ENCODE assay signal across 12 cellular contexts in genomic region chr10:100715445-100716385, GRCh38. TPM values are rescaled to one million over a fixed set of nuclear protein-coding genes. Genes with fewer than 3 reads are reported as not detected.
DNase-seq lines count a peak whose midpoint lies in the region; ATAC-seq, FAIRE-seq and TF ChIP-seq lines count a peak whose summit lies in the region.
"Had no signal": no experiment of that assay in that cellular context is flagged by ENCODE, and none has a peak within 500 bp of the region (broad histone marks: within the 10 kb centered on the region; RNA-seq: fewer than 3 reads in every experiment).

No MANE protein-coding gene starts in this region.

- H3K9ac ChIP-seq in HUES6 (ENCODE audit: low read length): no peak overlapping the region
- no peak overlapping the region for H3K9ac ChIP-seq in kidney (ENCODE audit: low read length in 2 of 2)

- H3K27ac Mint-ChIP-seq in activated naive CD8-positive, alpha-beta T cell treated with anti-CD3 and anti-CD28 coated beads, Interleukin-2, amount 10 ng/mL, durations not matched to agents 7 days and 5 days: no peak overlapping the region

- peaks cover 100% of the 10 kb centered on the region for H3K27me3 ChIP-seq in HUES6 (ENCODE audit: control insufficient read depth, insufficient read depth, low read length)
- H3K27me3 ChIP-seq in sigmoid colon: peaks cover 34 to 93% (median 59%) of the 10 kb centered on the region in 3 donors

- no peak for TF ChIP-seq POLR2A in sigmoid colon (IDR thresholded peaks at IDR 0.05)

- POLR2A ChIA-PET in activated naive CD8-positive, alpha-beta T cell treated with anti-CD3 and anti-CD28 coated beads, Interleukin-2, amount 10 ng/mL, durations not matched to agents 7 days and 5 days (lab: Charles Lee): no interaction called here

- no peak for TF ChIP-seq EP300 in sigmoid colon (IDR thresholded peaks at IDR 0.05)

- no peak for DNase-seq in activated naive CD8-positive, alpha-beta T cell treated with anti-CD3 and anti-CD28 coated beads, Interleukin-2, amount 10 ng/mL, durations not matched to agents 7 days and 5 days
- DNase-seq in kidney (peak; percentile 47), sigmoid colon (peak; percentile 32), GDM1 (lab: John Stamatoyannopoulos, UW) (no peak), RCC 7860 (ENCODE audit: low spot score) (no peak), foreskin melanocyte (no peak)
- DNase-seq: activated CD4-positive, alpha-beta T cell treated with anti-CD3 and anti-CD28 coated beads, Interleukin-2, amount 50 U/mL, for 4 hours; NCI-H524 had no signal

- H3K27ac ChIP-seq in HUES6 (ENCODE audit: low read depth, low read length) (no peak overlapping the region), kidney (ENCODE audit: low read depth in 2 of 2, low read length in 2 of 2) (no peak overlapping the region), sigmoid colon (no peak overlapping the region)
- H3K27ac ChIP-seq: neutrophil had no signal

- H3K9me3 ChIP-seq in HUES6 (ENCODE audit: control insufficient read depth, insufficient read depth, low read depth, low read length) (no peaks in the 10 kb centered on the region), kidney (ENCODE audit: control insufficient read depth in 1 of 2, low read length in 2 of 2) (no peaks in the 10 kb centered on the region), sigmoid colon (peaks cover 0 to 2% (median 0%) of the 10 kb centered on the region in 4 donors)
- H3K9me3 ChIP-seq: neutrophil had no signal

- H3K4me1 ChIP-seq in HUES6 (ENCODE audit: control insufficient read depth, insufficient read depth, low read length) (no peaks in the 10 kb centered on the region), kidney (ENCODE audit: control insufficient read depth in 1 of 2, insufficient read depth in 1 of 2, low read depth in 1 of 2, low read length in 2 of 2) (no peaks in the 10 kb centered on the region), sigmoid colon (peaks cover 0 to 17% (median 15%) of the 10 kb centered on the region in 4 donors)

- 6% methylated on average over 66 of the region's 66 CpGs for WGBS in sigmoid colon, 2 donors

- H3K4me3 ChIP-seq in HUES6 (ENCODE audit: low read depth, low read length): peak overlapping the region; percentile 48
- H3K4me3 ChIP-seq in kidney (ENCODE audit: low read length in 2 of 2): no peak overlapping the region
- H3K4me3 ChIP-seq in sigmoid colon: peak overlapping the region in 3 of 4 donors; percentile 27 to 36 (median 34)

- no peak for TF ChIP-seq CTCF in kidney (IDR thresholded peaks at IDR 0.05; ENCODE audit: borderline replicate concordance, extremely low read depth, insufficient read depth)
- TF ChIP-seq CTCF in sigmoid colon (IDR thresholded peaks at IDR 0.05): no peak

- H3K4me3 Mint-ChIP-seq in activated naive CD8-positive, alpha-beta T cell treated with anti-CD3 and anti-CD28 coated beads, Interleukin-2, amount 10 ng/mL, durations not matched to agents 7 days and 5 days: peak overlapping the region; percentile 55

- H3K36me3 Mint-ChIP-seq in activated naive CD8-positive, alpha-beta T cell treated with anti-CD3 and anti-CD28 coated beads, Interleukin-2, amount 10 ng/mL, durations not matched to agents 7 days and 5 days: peaks cover 2% of the 10 kb centered on the region

- no peaks in the 10 kb centered on the region for H3K9me3 Mint-ChIP-seq in activated naive CD8-positive, alpha-beta T cell treated with anti-CD3 and anti-CD28 coated beads, Interleukin-2, amount 10 ng/mL, durations not matched to agents 7 days and 5 days

- ATAC-seq in activated naive CD8-positive, alpha-beta T cell treated with anti-CD3 and anti-CD28 coated beads, Interleukin-2, amount 10 ng/mL, durations not matched to agents 7 days and 5 days (ENCODE audit: low read depth): no peak
- no peak for ATAC-seq in HG02885 (IDR thresholded peaks at IDR 0.05; ENCODE audit: poor library complexity, unreplicated experiment)

- FAIRE-seq in kidney (lab: Jason Lieb, UNC): no peak
- FAIRE-seq in RCC 7860 (lab: Jason Lieb, UNC): no peak

- H3K4me1 Mint-ChIP-seq in activated naive CD8-positive, alpha-beta T cell treated with anti-CD3 and anti-CD28 coated beads, Interleukin-2, amount 10 ng/mL, durations not matched to agents 7 days and 5 days: peaks cover 8% of the 10 kb centered on the region

- H3K36me3 ChIP-seq in HUES6 (ENCODE audit: control insufficient read depth, insufficient read depth, low read length): no peaks in the 10 kb centered on the region
- H3K36me3 ChIP-seq in kidney (ENCODE audit: control insufficient read depth in 1 of 2, insufficient read depth in 2 of 2, low read length in 2 of 2): no peaks in the 10 kb centered on the region
- H3K36me3 ChIP-seq in sigmoid colon: no peaks in the 10 kb centered on the region
- H3K36me3 ChIP-seq: neutrophil had no signal

- peaks cover 87% of the 10 kb centered on the region for H3K27me3 Mint-ChIP-seq in activated naive CD8-positive, alpha-beta T cell treated with anti-CD3 and anti-CD28 coated beads, Interleukin-2, amount 10 ng/mL, durations not matched to agents 7 days and 5 days

- intact Hi-C loops in kidney (cut with DNase I) (no loop called here), sigmoid colon (cut with DNase I) (no loop called here)

RNA-seq across cellular contexts. Expression of gene PAX2, which starts 29.7 kb away (rescaled TPM):
- not detected for total RNA-seq in activated naive CD8-positive, alpha-beta T cell treated with anti-CD3 and anti-CD28 coated beads, Interleukin-2, amount 10 ng/mL, durations not matched to agents 7 days and 5 days
- total RNA-seq in kidney (102 TPM), sigmoid colon (not detected)
- polyA plus RNA-seq in kidney (ENCODE audit: insufficient read depth, low read depth, low replicate concordance) (28.3 TPM), sigmoid colon (not detected)
- total RNA-seq: SK-MEL-5 had no signal

Comparison
In these comparisons a context has a peak if more than half of its experiments do, and no peak if none do; other contexts are left out.
1. H3K4me3 ChIP-seq: peak in HUES6 (single experiment) and sigmoid colon (3 of 4); none in kidney (0 of 2).
2. DNase-seq: peak in kidney (single experiment) and sigmoid colon (single experiment); none in activated naive CD8-positive, alpha-beta T cell treated with anti-CD3 and anti-CD28 coated beads, Interleukin-2, amount 10 ng/mL, durations not matched to agents 7 days and 5 days (single experiment), GDM1 (single experiment), RCC 7860 (single experiment) and foreskin melanocyte (single experiment).
3. RNA of gene PAX2, which starts 29.7 kb away (total RNA-seq): 102 TPM in kidney (single experiment); not detected in activated naive CD8-positive, alpha-beta T cell treated with anti-CD3 and anti-CD28 coated beads, Interleukin-2, amount 10 ng/mL, durations not matched to agents 7 days and 5 days and not detected in sigmoid colon; every median in the first group is over 100 times any median in the second.